8 cellular contexts compared by ENCODE assay signal in the genomic region with DNA sequence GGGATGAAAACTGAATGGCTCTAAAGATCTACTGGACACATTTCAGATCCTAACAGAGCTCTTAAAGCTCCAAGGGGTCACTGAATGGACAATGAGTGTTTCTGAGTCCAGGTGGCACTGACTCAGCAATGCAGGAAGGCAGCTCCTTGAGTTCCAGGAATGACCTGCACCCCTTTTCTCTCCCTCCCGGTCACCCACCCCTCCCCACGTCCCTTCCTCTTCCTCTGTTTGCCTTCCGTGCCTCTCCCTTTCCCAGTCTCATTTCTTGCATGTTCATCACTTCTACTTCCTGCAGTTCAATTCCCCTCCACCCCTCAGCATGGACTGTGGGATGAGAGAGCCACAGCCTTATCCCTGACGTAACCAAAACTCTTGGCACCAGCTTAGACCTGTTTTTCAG.
A peak's percentile ranks its signal among the peaks of the same experiment; 100 is the strongest.
DNase-seq lines count a peak whose midpoint lies in the region; ATAC-seq, FAIRE-seq and TF ChIP-seq lines count a peak whose summit lies in the region.
"Not testable (repeated sequence)": the region's sequence is repeated elsewhere in the genome, so short reads cannot be mapped to it uniquely, and the experiment has no call there.

No MANE protein-coding gene starts in this region.

- not testable (repeated sequence) for H2AFZ ChIP-seq in PC-3 (ENCODE audit: low read length); astrocyte (ENCODE audit: low read depth, low read length); osteoblast (ENCODE audit: low read length)

- H3K4me3 ChIP-seq in PC-3 (ENCODE audit: low read length); astrocyte (ENCODE audit: insufficient read depth, low read depth, low read length); cardiac fibroblast (replicated peaks in 1 of 2; ENCODE audit: low read depth in 2 of 2, low read length in 2 of 2); fibroblast of pulmonary artery (replicated peaks; ENCODE audit: low read depth, low read length); heart right ventricle; liver (ENCODE audit: low read depth in 1 of 3, low read length in 3 of 3); osteoblast (ENCODE audit: insufficient read depth, low read length): not testable (repeated sequence)

- peaks cover 25% of the 10 kb centered on the region for H3K27me3 Mint-ChIP-seq in astrocyte (ENCODE audit: low read depth, unreplicated experiment)

- H3K9me3 Mint-ChIP-seq in astrocyte (ENCODE audit: unreplicated experiment): not testable (repeated sequence)

- POLR2A ChIA-PET in PC-3 (lab: Charles Lee; ENCODE audit: unreplicated experiment): interaction anchor here (0.6 to 0.7 kb wide), 4 partner anchors 46 to 452 kb away, joined by 3 to 6 read pairs (median 4); no protein-coding TSS in a partner anchor

- H3K4me1 ChIP-seq in PC-3 (ENCODE audit: insufficient read depth, low read length): peaks cover 45% of the 10 kb centered on the region
- H3K4me1 ChIP-seq in astrocyte (ENCODE audit: insufficient read depth, low read length); heart right ventricle; liver (ENCODE audit: control insufficient read depth in 4 of 4, insufficient read depth in 4 of 4, low read length in 3 of 4); osteoblast (ENCODE audit: insufficient read depth, low read length): not testable (repeated sequence)

- H3K9me3 ChIP-seq in PC-3 (ENCODE audit: low read length); astrocyte (ENCODE audit: insufficient read depth, low read depth, low read length); heart right ventricle; liver (ENCODE audit: control insufficient read depth in 4 of 4, low read length in 3 of 4); osteoblast (ENCODE audit: low read depth, low read length): not testable (repeated sequence)

- not testable (repeated sequence) for H3K4me3 Mint-ChIP-seq in astrocyte (ENCODE audit: unreplicated experiment)

- DNase-seq in HT-29 (ENCODE audit: low spot score): peak; percentile 26
- peak; percentile 89 for DNase-seq in PC-3
- not testable (repeated sequence) for DNase-seq in astrocyte (ENCODE audit: low read depth); heart right ventricle
- peak; percentile 23 to 34 for DNase-seq in cardiac fibroblast (ENCODE audit: low read depth in 2 of 2)
- DNase-seq in fibroblast of pulmonary artery (ENCODE audit: low read depth): peak; percentile 27
- DNase-seq in osteoblast (ENCODE audit: insufficient read length, low spot score, missing footprints): peak; percentile 15

- not testable (repeated sequence) for H3K36me3 ChIP-seq in PC-3 (ENCODE audit: low read depth, low read length); astrocyte (ENCODE audit: insufficient read depth, low read length); heart right ventricle; liver (ENCODE audit: control insufficient read depth in 4 of 4, insufficient read depth in 3 of 4, low read depth in 1 of 4, low read length in 3 of 4); osteoblast (ENCODE audit: insufficient read depth, low read length)

- intact Hi-C loops in PC-3 (cut with micrococcal nuclease): loop anchor here (2.0 to 10.0 kb wide), 3 partner anchors 64 to 446 kb away; no protein-coding TSS in a partner anchor
- intact Hi-C loops in heart right ventricle (cut with DNase I): loop anchor here in 2 of 10 donors (10.0 kb wide), 1 partner anchor 46 kb away; no protein-coding TSS in a partner anchor

- H3K4me1 Mint-ChIP-seq in astrocyte (ENCODE audit: low read depth, unreplicated experiment): not testable (repeated sequence)

- H3K4me2 ChIP-seq in PC-3 (ENCODE audit: low read length): peak overlapping the region; percentile 37
- H3K4me2 ChIP-seq in astrocyte (ENCODE audit: low read length); osteoblast (ENCODE audit: insufficient read depth, low read length): not testable (repeated sequence)

- not testable (repeated sequence) for FAIRE-seq in astrocyte (lab: Jason Lieb, UNC)

- ATAC-seq in PC-3: peak; percentile 64
- peak in 5 of 8 donors; percentile 41 to 55 (median 47) for ATAC-seq in heart right ventricle

- TF ChIP-seq CTCF in PC-3 (conservative IDR thresholded peaks at IDR 0.05; ENCODE audit: low read depth, low read length); astrocyte (IDR thresholded peaks at IDR 0.05; ENCODE audit: insufficient read depth, low read depth, low read length); cardiac fibroblast (IDR thresholded peaks at IDR 0.05; ENCODE audit: low read depth, low read length); fibroblast of pulmonary artery (IDR thresholded peaks at IDR 0.05; ENCODE audit: low read length, missing control alignments); heart right ventricle (IDR thresholded peaks at IDR 0.05); liver (IDR thresholded peaks at IDR 0.05; ENCODE audit: low read depth, low read length, missing input control); osteoblast (IDR thresholded peaks at IDR 0.05; ENCODE audit: extremely low read depth, low read depth, low read length): not testable (repeated sequence)

- H3K27me3 ChIP-seq in PC-3 (ENCODE audit: low read length); astrocyte (ENCODE audit: insufficient read depth, low read length); liver (ENCODE audit: control insufficient read depth in 4 of 4, insufficient read depth in 4 of 4, low read length in 3 of 4); osteoblast (ENCODE audit: insufficient read depth, low read length): not testable (repeated sequence)
- H3K27me3 ChIP-seq in heart right ventricle: peaks cover 0 to 36% (median 6%) of the 10 kb centered on the region in 7 donors

- not testable (repeated sequence) for H3K36me3 Mint-ChIP-seq in astrocyte (ENCODE audit: low read depth, unreplicated experiment)

- not testable (repeated sequence) for H3K79me2 ChIP-seq in PC-3 (ENCODE audit: low read length); astrocyte (ENCODE audit: insufficient read depth, low read length); osteoblast (ENCODE audit: insufficient read depth, low read length)

- not testable (repeated sequence) for H3F3A ChIP-seq in PC-3 (ENCODE audit: low read length, unreplicated experiment)

- BruUV-seq in PC-3 (replicated peaks; lab: Mats Ljungman, UMichigan): not testable (repeated sequence)

- H3K9ac ChIP-seq in PC-3 (ENCODE audit: low read length): peak overlapping the region; percentile 47
- not testable (repeated sequence) for H3K9ac ChIP-seq in astrocyte (ENCODE audit: low read length); liver (ENCODE audit: low read depth in 1 of 2, low read length in 2 of 2)

- WGBS in heart right ventricle, 2 donors: 21 to 25% methylated on average over 4 of the region's 4 CpGs
- WGBS in liver: 37% methylated on average over 4 of the region's 4 CpGs

- H4K20me1 ChIP-seq in PC-3 (ENCODE audit: low read length); astrocyte (ENCODE audit: insufficient read depth, low read length); osteoblast (ENCODE audit: insufficient read depth, low read length): not testable (repeated sequence)

- H3K27ac Mint-ChIP-seq in astrocyte (ENCODE audit: unreplicated experiment): peak overlapping the region; percentile 27

- CTCF ChIA-PET in PC-3 (lab: Charles Lee): interaction anchor here (0.6 to 0.7 kb wide), 2 partner anchors 33 to 772 kb away, joined by 3 to 4 read pairs; no protein-coding TSS in a partner anchor

- TF ChIP-seq RAD21 in liver (IDR thresholded peaks at IDR 0.05): not testable (repeated sequence)

- H3K27ac ChIP-seq in PC-3 (ENCODE audit: low read length): peak overlapping the region; percentile 83
- not testable (repeated sequence) for H3K27ac ChIP-seq in astrocyte (ENCODE audit: low read depth, low read length); heart right ventricle; liver (ENCODE audit: low read depth in 1 of 2, low read length in 2 of 2); osteoblast (ENCODE audit: low read depth, low read length)

- H3K9me2 ChIP-seq in PC-3 (replicated peaks; ENCODE audit: low read length): not testable (repeated sequence)

TF ChIP-seq in liver, 16 proteins besides CTCF, POLR2A, EP300 and RAD21:
- peak; percentile 30 for TF ChIP-seq NR2F2 (IDR thresholded peaks at IDR 0.05)
